11 cellular contexts compared by ENCODE assay signal in genomic region chr11:636511-637332, GRCh38. TPM values are rescaled to one million over a fixed set of nuclear protein-coding genes. Genes with fewer than 3 reads are reported as not detected.
A peak's percentile ranks its signal among the peaks of the same experiment; 100 is the strongest.
DNase-seq lines count a peak whose midpoint lies in the region; ATAC-seq and TF ChIP-seq lines count a peak whose summit lies in the region.
"Had no signal": no experiment of that assay in that cellular context is flagged by ENCODE, and none has a peak within 500 bp of the region (broad histone marks: within the 10 kb centered on the region; RNA-seq: fewer than 3 reads in every experiment).

Gene DRD4 (plus strand): TSS chr11:637269. CDS start chr11:637305, 36 bp downstream.

- POLR2A ChIA-PET in CD4-positive, alpha-beta T cell (lab: Charles Lee) = interaction anchor here (1.0 kb wide), 2 partner anchors 58 to 112 kb away, joined by 3 read pairs; partner anchors contain the start of gene DEAF1
- POLR2A ChIA-PET in activated B cell treated with CpG ODN at 0.5 μM for 24 hours (lab: Charles Lee) = no interaction called here

- TF ChIP-seq CTCF in CD4-positive, alpha-beta T cell (IDR thresholded peaks at IDR 0.05) = no peak
- no peak for TF ChIP-seq CTCF in activated B cell treated with CpG ODN at 0.5 μM for 24 hours (IDR thresholded peaks at IDR 0.05)
- TF ChIP-seq CTCF in glutamatergic neuron (IDR thresholded peaks at IDR 0.05; ENCODE audit: partially characterized antibody, unreplicated experiment) = no peak
- no peak for TF ChIP-seq CTCF in omental fat pad (IDR thresholded peaks at IDR 0.05)
- TF ChIP-seq CTCF in MM.1S (IDR thresholded peaks at IDR 0.05; ENCODE audit: low read length) = no peak

- peaks cover 29% of the 10 kb centered on the region for H3K27me3 ChIP-seq in CD4-positive, alpha-beta T cell (ENCODE audit: control insufficient read depth, insufficient read depth, low read length)
- H3K27me3 ChIP-seq in MM.1S (replicated peaks; ENCODE audit: insufficient read depth, low read length) = no peaks in the 10 kb centered on the region
- H3K27me3 ChIP-seq: MG63 had no signal

- no peak for ATAC-seq in CD4-positive, alpha-beta T cell (ENCODE audit: poor library complexity)
- ATAC-seq in activated B cell treated with CpG ODN at 0.5 μM for 24 hours (ENCODE audit: low read depth) (peak; percentile 26), omental fat pad (ENCODE audit: low FRiP score) (peak; percentile 77), HG03520 (IDR thresholded peaks at IDR 0.05; ENCODE audit: unreplicated experiment) (no peak), HG03135 (IDR thresholded peaks at IDR 0.05; ENCODE audit: unreplicated experiment) (no peak), GM18907 (IDR thresholded peaks at IDR 0.05; ENCODE audit: unreplicated experiment) (no peak)

- H4K20me1 ChIP-seq in MM.1S (ENCODE audit: insufficient read depth, low read length) = no peaks in the 10 kb centered on the region

- peaks cover 48% of the 10 kb centered on the region for H3K27me3 Mint-ChIP-seq in CD4-positive, alpha-beta T cell
- peaks cover 23% of the 10 kb centered on the region for H3K27me3 Mint-ChIP-seq in activated B cell treated with CpG ODN at 0.5 μM for 24 hours
- H3K27me3 Mint-ChIP-seq in glutamatergic neuron (ENCODE audit: unreplicated experiment) = peaks cover 20% of the 10 kb centered on the region

- H3K4me2 ChIP-seq in MM.1S (ENCODE audit: low read depth, low read length) = no peak within 1 kb of the TSS

- H3K36me3 Mint-ChIP-seq in CD4-positive, alpha-beta T cell (ENCODE audit: low read depth) = no peaks in the 10 kb centered on the region
- H3K36me3 Mint-ChIP-seq in activated B cell treated with CpG ODN at 0.5 μM for 24 hours (ENCODE audit: low read depth) (peaks cover 2% of the 10 kb centered on the region), glutamatergic neuron (ENCODE audit: unreplicated experiment) (no peaks in the 10 kb centered on the region)

- H3K9ac ChIP-seq in MM.1S (ENCODE audit: low read length) = no peak within 1 kb of the TSS

- no peak within 1 kb of the TSS for H3K27ac ChIP-seq in CD4-positive, alpha-beta T cell (ENCODE audit: low read depth, low read length)
- no peak within 1 kb of the TSS for H3K27ac ChIP-seq in MM.1S (ENCODE audit: low read length)

- H3K9me2 ChIP-seq in MM.1S (replicated peaks; ENCODE audit: insufficient read depth, low read length) = no peaks in the 10 kb centered on the region

- peaks cover 12% of the 10 kb centered on the region for H3K4me1 Mint-ChIP-seq in CD4-positive, alpha-beta T cell (ENCODE audit: low read depth)
- H3K4me1 Mint-ChIP-seq in activated B cell treated with CpG ODN at 0.5 μM for 24 hours (peaks cover 24% of the 10 kb centered on the region), glutamatergic neuron (ENCODE audit: low read depth, unreplicated experiment) (peaks cover 5% of the 10 kb centered on the region)

- no peaks in the 10 kb centered on the region for H3K4me1 ChIP-seq in MM.1S (ENCODE audit: low read length)

- H3K9me3 ChIP-seq in CD4-positive, alpha-beta T cell (ENCODE audit: control insufficient read depth, low read length) = no peaks in the 10 kb centered on the region
- no peaks in the 10 kb centered on the region for H3K9me3 ChIP-seq in MM.1S (replicated peaks; ENCODE audit: insufficient read depth, low read length)
- H3K9me3 ChIP-seq: MG63 had no signal

- no peak for DNase-seq in CD4-positive, alpha-beta T cell
- no peak for DNase-seq in activated B cell treated with CpG ODN at 0.5 μM for 24 hours
- no peak for DNase-seq in glutamatergic neuron
- DNase-seq in omental fat pad (ENCODE audit: low spot score) = no peak
- no peak for DNase-seq in MM.1S
- DNase-seq: central memory CD4-positive, alpha-beta T cell; MG63; T-helper 1 cell had no signal

- CTCF ChIA-PET in CD4-positive, alpha-beta T cell (lab: Charles Lee) = no interaction called here
- CTCF ChIA-PET in activated B cell treated with CpG ODN at 0.5 μM for 24 hours (lab: Charles Lee) = no interaction called here

- no peaks in the 10 kb centered on the region for H3K36me3 ChIP-seq in MM.1S (replicated peaks; ENCODE audit: insufficient read depth, low read length)

- H3K79me2 ChIP-seq in MM.1S (ENCODE audit: low read length) = no peaks in the 10 kb centered on the region

- no peak within 1 kb of the TSS for H3K27ac Mint-ChIP-seq in CD4-positive, alpha-beta T cell
- no peak within 1 kb of the TSS for H3K27ac Mint-ChIP-seq in activated B cell treated with CpG ODN at 0.5 μM for 24 hours
- H3K27ac Mint-ChIP-seq in glutamatergic neuron (ENCODE audit: unreplicated experiment) = peak within 1 kb of the TSS; percentile 62

- H2AFZ ChIP-seq in MM.1S (ENCODE audit: low read length) = no peak within 1 kb of the TSS

- peak within 1 kb of the TSS; percentile 7 for H3K4me3 Mint-ChIP-seq in CD4-positive, alpha-beta T cell
- peak within 1 kb of the TSS; percentile 66 for H3K4me3 Mint-ChIP-seq in activated B cell treated with CpG ODN at 0.5 μM for 24 hours
- peak within 1 kb of the TSS; percentile 90 for H3K4me3 Mint-ChIP-seq in glutamatergic neuron (ENCODE audit: unreplicated experiment)

- intact Hi-C loops in CD4-positive, alpha-beta T cell (cut with DNase I, micrococcal nuclease) = no loop called here
- intact Hi-C loops in activated B cell treated with CpG ODN at 0.5 μM for 24 hours (cut with micrococcal nuclease) = loop anchor here (2.0 kb wide), 1 partner anchor 20 kb away; no protein-coding TSS in a partner anchor

- no peaks in the 10 kb centered on the region for H3F3A ChIP-seq in MM.1S (ENCODE audit: insufficient read depth, low read length)

- no peak within 1 kb of the TSS for H3K4me3 ChIP-seq in MM.1S (ENCODE audit: low read length)
- H3K4me3 ChIP-seq: MG63 had no signal

- no peaks in the 10 kb centered on the region for H3K9me3 Mint-ChIP-seq in CD4-positive, alpha-beta T cell
- H3K9me3 Mint-ChIP-seq in activated B cell treated with CpG ODN at 0.5 μM for 24 hours = no peaks in the 10 kb centered on the region
- peaks cover 7% of the 10 kb centered on the region for H3K9me3 Mint-ChIP-seq in glutamatergic neuron (ENCODE audit: unreplicated experiment)

RNA-seq across cellular contexts. Expression of gene DRD4, which starts in this region (rescaled TPM):
- under 1 TPM; 0.70 to 0.82 TPM for total RNA-seq in CD4-positive, alpha-beta T cell
- 0.42 and 0.49 TPM in 2 replicates for total RNA-seq in activated B cell treated with CpG ODN at 0.5 μM for 24 hours
- total RNA-seq in glutamatergic neuron (ENCODE audit: unreplicated experiment) = 2.9 TPM
- under 1 TPM in 1 of 4 donors, not detected in 3; 0.50 TPM for total RNA-seq in omental fat pad

Comparison
In these comparisons a context has a peak if more than half of its experiments do, and no peak if none do; other contexts are left out.
1. Peak in ATAC-seq in activated B cell treated with CpG ODN at 0.5 μM for 24 hours; RNA of the gene not detected or under 1 TPM.
2. Peak in ATAC-seq in omental fat pad; RNA of the gene not detected or under 1 TPM.
3. H3K4me3 Mint-ChIP-seq: peak in every context shown above with its lines; median percentile 90 in glutamatergic neuron; 66 in activated B cell treated with CpG ODN at 0.5 μM for 24 hours; 7 in CD4-positive, alpha-beta T cell.